Comparison of ENCODE assay signal across 1 cellular context in the genomic region with DNA sequence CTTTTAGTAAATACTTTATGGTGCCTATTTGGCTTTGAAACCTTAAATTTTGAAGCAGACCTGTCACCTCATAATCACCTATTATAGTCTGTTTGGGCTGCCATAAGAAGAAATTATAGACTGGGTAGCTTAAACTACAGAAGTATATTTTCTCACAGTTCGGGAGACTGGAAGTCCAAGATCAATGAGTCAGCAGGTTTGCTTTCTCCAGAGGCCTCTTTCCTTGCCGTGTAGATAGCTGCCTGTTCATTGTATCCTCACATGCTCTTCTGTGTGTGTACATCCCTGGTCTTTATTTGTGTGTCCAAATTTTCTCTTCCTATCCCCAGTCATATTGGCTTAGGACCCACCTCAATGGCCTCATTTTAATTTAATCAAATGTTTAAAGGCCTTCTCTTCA.
TF ChIP-seq lines count a peak whose summit lies in the region.

No MANE protein-coding gene starts in this region.

TF ChIP-seq in H1, 55 proteins besides CTCF, POLR2A, EP300 and RAD21:
- TF ChIP-seq CHD1 (IDR thresholded peaks at IDR 0.05; ENCODE audit: low read depth, low read length): no peak
- TF ChIP-seq MAFK (IDR thresholded peaks at IDR 0.05; ENCODE audit: low read depth, low read length): 0 out of 2 replicates have a peak, but pooled peaks have one; percentile 28
- no peak for TF ChIP-seq RFX5 (IDR thresholded peaks at IDR 0.05; ENCODE audit: borderline replicate concordance, low read depth, low read length)
